Comparison of ENCODE assay signal across 1 cellular context in the genomic region with DNA sequence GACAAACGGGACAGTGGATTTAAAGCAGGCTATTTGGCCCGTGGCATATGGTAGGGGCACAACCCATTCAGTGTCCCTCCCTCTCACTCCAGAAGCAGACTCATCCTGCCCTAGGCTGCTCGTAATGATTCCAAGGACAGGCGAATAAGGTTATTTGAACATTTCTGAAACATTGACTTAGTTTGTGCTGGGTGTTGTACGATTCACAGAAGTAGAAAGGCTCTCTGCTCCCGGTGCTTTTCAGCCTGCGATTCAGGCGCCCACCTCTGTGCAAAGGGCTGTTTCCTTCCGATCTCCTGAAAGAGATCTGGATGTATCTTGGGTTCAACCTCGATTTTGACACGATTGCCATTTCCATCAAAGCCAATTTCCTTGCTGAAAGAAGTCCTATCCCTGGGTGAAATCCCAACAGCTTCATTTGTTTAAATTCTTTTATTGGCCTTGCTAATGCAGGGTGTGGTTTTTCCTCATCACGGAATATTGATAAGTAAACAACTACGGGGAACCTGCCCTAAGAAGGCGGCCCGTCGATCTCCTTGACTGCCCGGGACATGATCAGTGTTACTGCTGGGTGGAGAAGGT.
TF ChIP-seq lines count a peak whose summit lies in the region.

No MANE protein-coding gene starts in this region.

TF ChIP-seq in GM12878, 131 proteins besides CTCF, POLR2A, EP300 and RAD21 (continues in another document):
- TF ChIP-seq, protein P1, sequence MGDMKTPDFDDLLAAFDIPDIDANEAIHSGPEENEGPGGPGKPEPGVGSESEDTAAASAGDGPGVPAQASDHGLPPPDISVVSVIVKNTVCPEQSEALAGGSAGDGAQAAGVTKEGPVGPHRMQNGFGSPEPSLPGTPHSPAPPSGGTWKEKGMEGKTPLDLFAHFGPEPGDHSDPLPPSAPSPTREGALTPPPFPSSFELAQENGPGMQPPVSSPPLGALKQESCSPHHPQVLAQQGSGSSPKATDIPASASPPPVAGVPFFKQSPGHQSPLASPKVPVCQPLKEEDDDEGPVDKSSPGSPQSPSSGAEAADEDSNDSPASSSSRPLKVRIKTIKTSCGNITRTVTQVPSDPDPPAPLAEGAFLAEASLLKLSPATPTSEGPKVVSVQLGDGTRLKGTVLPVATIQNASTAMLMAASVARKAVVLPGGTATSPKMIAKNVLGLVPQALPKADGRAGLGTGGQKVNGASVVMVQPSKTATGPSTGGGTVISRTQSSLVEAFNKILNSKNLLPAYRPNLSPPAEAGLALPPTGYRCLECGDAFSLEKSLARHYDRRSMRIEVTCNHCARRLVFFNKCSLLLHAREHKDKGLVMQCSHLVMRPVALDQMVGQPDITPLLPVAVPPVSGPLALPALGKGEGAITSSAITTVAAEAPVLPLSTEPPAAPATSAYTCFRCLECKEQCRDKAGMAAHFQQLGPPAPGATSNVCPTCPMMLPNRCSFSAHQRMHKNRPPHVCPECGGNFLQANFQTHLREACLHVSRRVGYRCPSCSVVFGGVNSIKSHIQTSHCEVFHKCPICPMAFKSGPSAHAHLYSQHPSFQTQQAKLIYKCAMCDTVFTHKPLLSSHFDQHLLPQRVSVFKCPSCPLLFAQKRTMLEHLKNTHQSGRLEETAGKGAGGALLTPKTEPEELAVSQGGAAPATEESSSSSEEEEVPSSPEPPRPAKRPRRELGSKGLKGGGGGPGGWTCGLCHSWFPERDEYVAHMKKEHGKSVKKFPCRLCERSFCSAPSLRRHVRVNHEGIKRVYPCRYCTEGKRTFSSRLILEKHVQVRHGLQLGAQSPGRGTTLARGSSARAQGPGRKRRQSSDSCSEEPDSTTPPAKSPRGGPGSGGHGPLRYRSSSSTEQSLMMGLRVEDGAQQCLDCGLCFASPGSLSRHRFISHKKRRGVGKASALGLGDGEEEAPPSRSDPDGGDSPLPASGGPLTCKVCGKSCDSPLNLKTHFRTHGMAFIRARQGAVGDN (IDR thresholded peaks at IDR 0.05): 0 out of 2 replicates have a peak, but pooled peaks have one; percentile 19
- TF ChIP-seq, protein P2, sequence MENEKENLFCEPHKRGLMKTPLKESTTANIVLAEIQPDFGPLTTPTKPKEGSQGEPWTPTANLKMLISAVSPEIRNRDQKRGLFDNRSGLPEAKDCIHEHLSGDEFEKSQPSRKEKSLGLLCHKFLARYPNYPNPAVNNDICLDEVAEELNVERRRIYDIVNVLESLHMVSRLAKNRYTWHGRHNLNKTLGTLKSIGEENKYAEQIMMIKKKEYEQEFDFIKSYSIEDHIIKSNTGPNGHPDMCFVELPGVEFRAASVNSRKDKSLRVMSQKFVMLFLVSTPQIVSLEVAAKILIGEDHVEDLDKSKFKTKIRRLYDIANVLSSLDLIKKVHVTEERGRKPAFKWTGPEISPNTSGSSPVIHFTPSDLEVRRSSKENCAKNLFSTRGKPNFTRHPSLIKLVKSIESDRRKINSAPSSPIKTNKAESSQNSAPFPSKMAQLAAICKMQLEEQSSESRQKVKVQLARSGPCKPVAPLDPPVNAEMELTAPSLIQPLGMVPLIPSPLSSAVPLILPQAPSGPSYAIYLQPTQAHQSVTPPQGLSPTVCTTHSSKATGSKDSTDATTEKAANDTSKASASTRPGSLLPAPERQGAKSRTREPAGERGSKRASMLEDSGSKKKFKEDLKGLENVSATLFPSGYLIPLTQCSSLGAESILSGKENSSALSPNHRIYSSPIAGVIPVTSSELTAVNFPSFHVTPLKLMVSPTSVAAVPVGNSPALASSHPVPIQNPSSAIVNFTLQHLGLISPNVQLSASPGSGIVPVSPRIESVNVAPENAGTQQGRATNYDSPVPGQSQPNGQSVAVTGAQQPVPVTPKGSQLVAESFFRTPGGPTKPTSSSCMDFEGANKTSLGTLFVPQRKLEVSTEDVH (IDR thresholded peaks at IDR 0.05; ENCODE audit: low read depth, partially characterized antibody): no peak
- TF ChIP-seq BCL11A (IDR thresholded peaks at IDR 0.05; ENCODE audit: low read depth, low read length) (no peak), NFYA (IDR thresholded peaks at IDR 0.05; ENCODE audit: borderline replicate concordance, low read depth, low read length) (no peak), MXI1 (IDR thresholded peaks at IDR 0.05; ENCODE audit: low read depth, low read length) (no peak), RFX5 (IDR thresholded peaks at IDR 0.05; ENCODE audit: low read depth, low read length) (no peak), TCF7 (IDR thresholded peaks at IDR 0.05; ENCODE audit: borderline replicate concordance) (no peak), SP1 (IDR thresholded peaks at IDR 0.05; ENCODE audit: low read depth, low read length) (no peak), ZSCAN29 (IDR thresholded peaks at IDR 0.05) (no peak), MYC (IDR thresholded peaks at IDR 0.05; ENCODE audit: insufficient read depth, insufficient read length, insufficient replicate concordance, low read length, severe bottlenecking) (no peak), HDAC2 (IDR thresholded peaks at IDR 0.05) (no peak), ZNF217 (IDR thresholded peaks at IDR 0.05) (no peak), BHLHE40 (IDR thresholded peaks at IDR 0.05; ENCODE audit: borderline replicate concordance in 1 of 2, low read depth in 2 of 2, low read length in 1 of 2) (no peak)
- TF ChIP-seq, protein P3, sequence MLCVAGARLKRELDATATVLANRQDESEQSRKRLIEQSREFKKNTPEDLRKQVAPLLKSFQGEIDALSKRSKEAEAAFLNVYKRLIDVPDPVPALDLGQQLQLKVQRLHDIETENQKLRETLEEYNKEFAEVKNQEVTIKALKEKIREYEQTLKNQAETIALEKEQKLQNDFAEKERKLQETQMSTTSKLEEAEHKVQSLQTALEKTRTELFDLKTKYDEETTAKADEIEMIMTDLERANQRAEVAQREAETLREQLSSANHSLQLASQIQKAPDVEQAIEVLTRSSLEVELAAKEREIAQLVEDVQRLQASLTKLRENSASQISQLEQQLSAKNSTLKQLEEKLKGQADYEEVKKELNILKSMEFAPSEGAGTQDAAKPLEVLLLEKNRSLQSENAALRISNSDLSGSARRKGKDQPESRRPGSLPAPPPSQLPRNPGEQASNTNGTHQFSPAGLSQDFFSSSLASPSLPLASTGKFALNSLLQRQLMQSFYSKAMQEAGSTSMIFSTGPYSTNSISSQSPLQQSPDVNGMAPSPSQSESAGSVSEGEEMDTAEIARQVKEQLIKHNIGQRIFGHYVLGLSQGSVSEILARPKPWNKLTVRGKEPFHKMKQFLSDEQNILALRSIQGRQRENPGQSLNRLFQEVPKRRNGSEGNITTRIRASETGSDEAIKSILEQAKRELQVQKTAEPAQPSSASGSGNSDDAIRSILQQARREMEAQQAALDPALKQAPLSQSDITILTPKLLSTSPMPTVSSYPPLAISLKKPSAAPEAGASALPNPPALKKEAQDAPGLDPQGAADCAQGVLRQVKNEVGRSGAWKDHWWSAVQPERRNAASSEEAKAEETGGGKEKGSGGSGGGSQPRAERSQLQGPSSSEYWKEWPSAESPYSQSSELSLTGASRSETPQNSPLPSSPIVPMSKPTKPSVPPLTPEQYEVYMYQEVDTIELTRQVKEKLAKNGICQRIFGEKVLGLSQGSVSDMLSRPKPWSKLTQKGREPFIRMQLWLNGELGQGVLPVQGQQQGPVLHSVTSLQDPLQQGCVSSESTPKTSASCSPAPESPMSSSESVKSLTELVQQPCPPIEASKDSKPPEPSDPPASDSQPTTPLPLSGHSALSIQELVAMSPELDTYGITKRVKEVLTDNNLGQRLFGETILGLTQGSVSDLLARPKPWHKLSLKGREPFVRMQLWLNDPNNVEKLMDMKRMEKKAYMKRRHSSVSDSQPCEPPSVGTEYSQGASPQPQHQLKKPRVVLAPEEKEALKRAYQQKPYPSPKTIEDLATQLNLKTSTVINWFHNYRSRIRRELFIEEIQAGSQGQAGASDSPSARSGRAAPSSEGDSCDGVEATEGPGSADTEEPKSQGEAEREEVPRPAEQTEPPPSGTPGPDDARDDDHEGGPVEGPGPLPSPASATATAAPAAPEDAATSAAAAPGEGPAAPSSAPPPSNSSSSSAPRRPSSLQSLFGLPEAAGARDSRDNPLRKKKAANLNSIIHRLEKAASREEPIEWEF (IDR thresholded peaks at IDR 0.05; ENCODE audit: insufficient replicate concordance, low read depth, low read length): no peak
- TF ChIP-seq, protein P4, sequence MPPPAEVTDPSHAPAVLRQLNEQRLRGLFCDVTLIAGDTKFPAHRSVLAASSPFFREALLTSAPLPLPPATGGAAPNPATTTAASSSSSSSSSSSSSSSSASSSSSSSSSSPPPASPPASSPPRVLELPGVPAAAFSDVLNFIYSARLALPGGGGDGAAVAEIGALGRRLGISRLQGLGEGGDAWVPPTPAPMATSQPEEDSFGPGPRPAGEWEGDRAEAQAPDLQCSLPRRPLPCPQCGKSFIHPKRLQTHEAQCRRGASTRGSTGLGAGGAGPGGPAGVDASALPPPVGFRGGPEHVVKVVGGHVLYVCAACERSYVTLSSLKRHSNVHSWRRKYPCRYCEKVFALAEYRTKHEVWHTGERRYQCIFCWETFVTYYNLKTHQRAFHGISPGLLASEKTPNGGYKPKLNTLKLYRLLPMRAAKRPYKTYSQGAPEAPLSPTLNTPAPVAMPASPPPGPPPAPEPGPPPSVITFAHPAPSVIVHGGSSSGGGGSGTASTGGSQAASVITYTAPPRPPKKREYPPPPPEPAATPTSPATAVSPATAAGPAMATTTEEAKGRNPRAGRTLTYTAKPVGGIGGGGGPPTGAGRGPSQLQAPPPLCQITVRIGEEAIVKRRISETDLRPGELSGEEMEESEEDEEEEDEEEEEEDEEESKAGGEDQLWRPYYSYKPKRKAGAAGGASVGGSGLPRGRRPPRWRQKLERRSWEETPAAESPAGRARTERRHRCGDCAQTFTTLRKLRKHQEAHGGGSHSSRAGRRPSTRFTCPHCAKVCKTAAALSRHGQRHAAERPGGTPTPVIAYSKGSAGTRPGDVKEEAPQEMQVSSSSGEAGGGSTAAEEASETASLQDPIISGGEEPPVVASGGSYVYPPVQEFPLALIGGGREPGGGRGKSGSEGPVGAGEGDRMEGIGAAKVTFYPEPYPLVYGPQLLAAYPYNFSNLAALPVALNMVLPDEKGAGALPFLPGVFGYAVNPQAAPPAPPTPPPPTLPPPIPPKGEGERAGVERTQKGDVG (CRISPR knock-in tag; IDR thresholded peaks at IDR 0.05): no peak
- TF ChIP-seq, protein P5, sequence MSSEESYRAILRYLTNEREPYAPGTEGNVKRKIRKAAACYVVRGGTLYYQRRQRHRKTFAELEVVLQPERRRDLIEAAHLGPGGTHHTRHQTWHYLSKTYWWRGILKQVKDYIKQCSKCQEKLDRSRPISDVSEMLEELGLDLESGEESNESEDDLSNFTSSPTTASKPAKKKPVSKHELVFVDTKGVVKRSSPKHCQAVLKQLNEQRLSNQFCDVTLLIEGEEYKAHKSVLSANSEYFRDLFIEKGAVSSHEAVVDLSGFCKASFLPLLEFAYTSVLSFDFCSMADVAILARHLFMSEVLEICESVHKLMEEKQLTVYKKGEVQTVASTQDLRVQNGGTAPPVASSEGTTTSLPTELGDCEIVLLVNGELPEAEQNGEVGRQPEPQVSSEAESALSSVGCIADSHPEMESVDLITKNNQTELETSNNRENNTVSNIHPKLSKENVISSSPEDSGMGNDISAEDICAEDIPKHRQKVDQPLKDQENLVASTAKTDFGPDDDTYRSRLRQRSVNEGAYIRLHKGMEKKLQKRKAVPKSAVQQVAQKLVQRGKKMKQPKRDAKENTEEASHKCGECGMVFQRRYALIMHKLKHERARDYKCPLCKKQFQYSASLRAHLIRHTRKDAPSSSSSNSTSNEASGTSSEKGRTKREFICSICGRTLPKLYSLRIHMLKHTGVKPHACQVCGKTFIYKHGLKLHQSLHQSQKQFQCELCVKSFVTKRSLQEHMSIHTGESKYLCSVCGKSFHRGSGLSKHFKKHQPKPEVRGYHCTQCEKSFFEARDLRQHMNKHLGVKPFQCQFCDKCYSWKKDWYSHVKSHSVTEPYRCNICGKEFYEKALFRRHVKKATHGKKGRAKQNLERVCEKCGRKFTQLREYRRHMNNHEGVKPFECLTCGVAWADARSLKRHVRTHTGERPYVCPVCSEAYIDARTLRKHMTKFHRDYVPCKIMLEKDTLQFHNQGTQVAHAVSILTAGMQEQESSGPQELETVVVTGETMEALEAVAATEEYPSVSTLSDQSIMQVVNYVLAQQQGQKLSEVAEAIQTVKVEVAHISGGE (CRISPR knock-in tag; IDR thresholded peaks at IDR 0.05): no peak
- TF ChIP-seq, protein P6, sequence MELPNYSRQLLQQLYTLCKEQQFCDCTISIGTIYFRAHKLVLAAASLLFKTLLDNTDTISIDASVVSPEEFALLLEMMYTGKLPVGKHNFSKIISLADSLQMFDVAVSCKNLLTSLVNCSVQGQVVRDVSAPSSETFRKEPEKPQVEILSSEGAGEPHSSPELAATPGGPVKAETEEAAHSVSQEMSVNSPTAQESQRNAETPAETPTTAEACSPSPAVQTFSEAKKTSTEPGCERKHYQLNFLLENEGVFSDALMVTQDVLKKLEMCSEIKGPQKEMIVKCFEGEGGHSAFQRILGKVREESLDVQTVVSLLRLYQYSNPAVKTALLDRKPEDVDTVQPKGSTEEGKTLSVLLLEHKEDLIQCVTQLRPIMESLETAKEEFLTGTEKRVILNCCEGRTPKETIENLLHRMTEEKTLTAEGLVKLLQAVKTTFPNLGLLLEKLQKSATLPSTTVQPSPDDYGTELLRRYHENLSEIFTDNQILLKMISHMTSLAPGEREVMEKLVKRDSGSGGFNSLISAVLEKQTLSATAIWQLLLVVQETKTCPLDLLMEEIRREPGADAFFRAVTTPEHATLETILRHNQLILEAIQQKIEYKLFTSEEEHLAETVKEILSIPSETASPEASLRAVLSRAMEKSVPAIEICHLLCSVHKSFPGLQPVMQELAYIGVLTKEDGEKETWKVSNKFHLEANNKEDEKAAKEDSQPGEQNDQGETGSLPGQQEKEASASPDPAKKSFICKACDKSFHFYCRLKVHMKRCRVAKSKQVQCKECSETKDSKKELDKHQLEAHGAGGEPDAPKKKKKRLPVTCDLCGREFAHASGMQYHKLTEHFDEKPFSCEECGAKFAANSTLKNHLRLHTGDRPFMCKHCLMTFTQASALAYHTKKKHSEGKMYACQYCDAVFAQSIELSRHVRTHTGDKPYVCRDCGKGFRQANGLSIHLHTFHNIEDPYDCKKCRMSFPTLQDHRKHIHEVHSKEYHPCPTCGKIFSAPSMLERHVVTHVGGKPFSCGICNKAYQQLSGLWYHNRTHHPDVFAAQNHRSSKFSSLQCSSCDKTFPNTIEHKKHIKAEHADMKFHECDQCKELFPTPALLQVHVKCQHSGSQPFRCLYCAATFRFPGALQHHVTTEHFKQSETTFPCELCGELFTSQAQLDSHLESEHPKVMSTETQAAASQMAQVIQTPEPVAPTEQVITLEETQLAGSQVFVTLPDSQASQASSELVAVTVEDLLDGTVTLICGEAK (IDR thresholded peaks at IDR 0.05; ENCODE audit: borderline replicate concordance): no peak
- TF ChIP-seq, protein P7, sequence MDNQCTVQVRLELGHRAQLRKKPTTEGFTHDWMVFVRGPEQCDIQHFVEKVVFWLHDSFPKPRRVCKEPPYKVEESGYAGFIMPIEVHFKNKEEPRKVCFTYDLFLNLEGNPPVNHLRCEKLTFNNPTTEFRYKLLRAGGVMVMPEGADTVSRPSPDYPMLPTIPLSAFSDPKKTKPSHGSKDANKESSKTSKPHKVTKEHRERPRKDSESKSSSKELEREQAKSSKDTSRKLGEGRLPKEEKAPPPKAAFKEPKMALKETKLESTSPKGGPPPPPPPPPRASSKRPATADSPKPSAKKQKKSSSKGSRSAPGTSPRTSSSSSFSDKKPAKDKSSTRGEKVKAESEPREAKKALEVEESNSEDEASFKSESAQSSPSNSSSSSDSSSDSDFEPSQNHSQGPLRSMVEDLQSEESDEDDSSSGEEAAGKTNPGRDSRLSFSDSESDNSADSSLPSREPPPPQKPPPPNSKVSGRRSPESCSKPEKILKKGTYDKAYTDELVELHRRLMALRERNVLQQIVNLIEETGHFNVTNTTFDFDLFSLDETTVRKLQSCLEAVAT (IDR thresholded peaks at IDR 0.05): peak; percentile 84; the same call in 1 of the 2 replicates
